ENCODE assay signal across 32 cellular contexts in genomic region chr3:40821316-40821715, GRCh38.
"Had no signal": no experiment of that assay in that cellular context is flagged by ENCODE, and none has a peak within 500 bp of the region (broad histone marks: within the 10 kb centered on the region; RNA-seq: fewer than 3 reads in every experiment).

No MANE protein-coding gene starts in this region.

- H3K4me3 Mint-ChIP-seq: activated B cell treated with CpG ODN at 0.5 μM for 24 hours; activated CD8-positive, alpha-beta T cell treated with anti-CD3 and anti-CD28 coated beads for 36 hours; activated naive CD8-positive, alpha-beta T cell; activated T-cell treated with anti-CD3 and anti-CD28 coated beads, Interleukin-2, amount 50 U/mL, for 4 hours; activated T-helper 17 cell treated with anti-CD3 and anti-CD28 coated beads, Interleukin-2, amount 50 U/mL, for 72 hours; central memory CD8-positive, alpha-beta T cell; dendritic cell treated with granulocyte-macrophage colony-stimulating factor and Interleukin-4, amounts not matched to agents 40 ng/mL and 50 ng/mL, for 4 days; endodermal cell; T-cell; T-helper 1 cell treated with Interleukin-12 subunit alpha and Interleukin-12 subunit beta and Interleukin-4 antibody, amounts not matched to agents 30 μg/mL and 1 μg/mL, for 36 hours had no signal

- H3K9me3 Mint-ChIP-seq: activated B cell treated with CpG ODN at 0.5 μM for 24 hours; activated CD8-positive, alpha-beta T cell treated with anti-CD3 and anti-CD28 coated beads for 36 hours; activated T-cell treated with anti-CD3 and anti-CD28 coated beads, Interleukin-2, amount 50 U/mL, for 4 hours; activated T-helper 17 cell treated with anti-CD3 and anti-CD28 coated beads, Interleukin-2, amount 50 U/mL, for 72 hours; central memory CD8-positive, alpha-beta T cell; endodermal cell; T-cell; T-helper 1 cell treated with Interleukin-12 subunit alpha and Interleukin-12 subunit beta and Interleukin-4 antibody, amounts not matched to agents 30 μg/mL and 1 μg/mL, for 36 hours had no signal

- H3K36me3 ChIP-seq: brain microvascular endothelial cell, cardiac muscle cell, esophagus squamous epithelium, WERI-Rb-1 had no signal

- ATAC-seq: activated CD4-positive, CD25-positive, alpha-beta regulatory T cell treated with anti-CD3 and anti-CD28 coated beads, Interleukin-2, amount 50 U/mL, for 24 hours; activated CD8-positive, alpha-beta T cell treated with anti-CD3 and anti-CD28 coated beads for 36 hours; activated T-cell treated with anti-CD3 and anti-CD28 coated beads, Interleukin-2, amount 50 U/mL, for 4 hours; activated T-helper 17 cell treated with anti-CD3 and anti-CD28 coated beads, Interleukin-2, amount 50 U/mL, for 72 hours; T-cell had no signal

- FAIRE-seq: astrocyte had no signal

- H3K27ac ChIP-seq: brain microvascular endothelial cell, cardiac muscle cell, coronary artery, dorsolateral prefrontal cortex, epithelial cell of prostate, esophagus squamous epithelium, WERI-Rb-1 had no signal

- H3K27ac Mint-ChIP-seq: activated B cell treated with CpG ODN at 0.5 μM for 24 hours; activated CD8-positive, alpha-beta T cell treated with anti-CD3 and anti-CD28 coated beads for 36 hours; activated naive CD8-positive, alpha-beta T cell; activated T-helper 17 cell treated with anti-CD3 and anti-CD28 coated beads, Interleukin-2, amount 50 U/mL, for 72 hours; dendritic cell treated with granulocyte-macrophage colony-stimulating factor and Interleukin-4, amounts not matched to agents 40 ng/mL and 50 ng/mL, for 4 days; endodermal cell; T-cell; T-helper 1 cell treated with Interleukin-12 subunit alpha and Interleukin-12 subunit beta and Interleukin-4 antibody, amounts not matched to agents 30 μg/mL and 1 μg/mL, for 36 hours had no signal

- H3K36me3 Mint-ChIP-seq: activated naive CD8-positive, alpha-beta T cell; T-cell had no signal

- H3K9me3 ChIP-seq: esophagus squamous epithelium had no signal

- H3K4me1 ChIP-seq: esophagus squamous epithelium had no signal

- H3K27me3 Mint-ChIP-seq: dendritic cell treated with granulocyte-macrophage colony-stimulating factor and Interleukin-4, amounts not matched to agents 40 ng/mL and 50 ng/mL, for 4 days had no signal

- DNase-seq: activated B cell treated with CpG ODN at 0.5 μM for 24 hours; activated CD4-positive, alpha-beta T cell treated with anti-CD3 and anti-CD28 coated beads for 48 hours; activated CD4-positive, alpha-beta T cell treated with anti-CD3 and anti-CD28 coated beads, Interleukin-2, amount 50 U/mL, for 1 hour; activated CD4-positive, alpha-beta T cell treated with anti-CD3 and anti-CD28 coated beads, Interleukin-2, amount 50 U/mL, for 48 hours; activated CD8-positive, alpha-beta memory T cell treated with anti-CD3 and anti-CD28 coated beads for 24 hours; activated CD8-positive, alpha-beta T cell treated with anti-CD3 and anti-CD28 coated beads for 36 hours; activated effector memory CD4-positive, alpha-beta T cell treated with Interleukin-2 at 50 U/mL for 16 hours; activated gamma-delta T cell treated with Interleukin-2 at 50 U/mL for 16 hours; activated naive CD4-positive, alpha-beta T cell treated with anti-CD3 and anti-CD28 coated beads, Interleukin-2, amount 50 U/mL, for 16 hours; activated naive CD4-positive, alpha-beta T cell treated with Interleukin-2 at 50 U/mL for 16 hours; activated T-cell treated with anti-CD3 and anti-CD28 coated beads, Interleukin-2, amount 50 U/mL, for 4 hours; amniotic stem cell; brain microvascular endothelial cell; dorsolateral prefrontal cortex; effector memory CD4-positive, alpha-beta T cell; endodermal cell; esophagus squamous epithelium; foreskin melanocyte; head of caudate nucleus; T-cell; T-helper 9 cell; WERI-Rb-1 had no signal

- H3K27me3 ChIP-seq: brain microvascular endothelial cell, cardiac muscle cell, dorsolateral prefrontal cortex, esophagus squamous epithelium had no signal

- H3K4me1 Mint-ChIP-seq: activated B cell treated with CpG ODN at 0.5 μM for 24 hours; activated T-helper 17 cell treated with anti-CD3 and anti-CD28 coated beads, Interleukin-2, amount 50 U/mL, for 72 hours; central memory CD8-positive, alpha-beta T cell; T-cell had no signal

- H3K4me3 ChIP-seq: cardiac muscle cell, coronary artery, dorsolateral prefrontal cortex, esophagus squamous epithelium had no signal
